Comparison of ENCODE assay signal across 9 cellular contexts in the genomic region with DNA sequence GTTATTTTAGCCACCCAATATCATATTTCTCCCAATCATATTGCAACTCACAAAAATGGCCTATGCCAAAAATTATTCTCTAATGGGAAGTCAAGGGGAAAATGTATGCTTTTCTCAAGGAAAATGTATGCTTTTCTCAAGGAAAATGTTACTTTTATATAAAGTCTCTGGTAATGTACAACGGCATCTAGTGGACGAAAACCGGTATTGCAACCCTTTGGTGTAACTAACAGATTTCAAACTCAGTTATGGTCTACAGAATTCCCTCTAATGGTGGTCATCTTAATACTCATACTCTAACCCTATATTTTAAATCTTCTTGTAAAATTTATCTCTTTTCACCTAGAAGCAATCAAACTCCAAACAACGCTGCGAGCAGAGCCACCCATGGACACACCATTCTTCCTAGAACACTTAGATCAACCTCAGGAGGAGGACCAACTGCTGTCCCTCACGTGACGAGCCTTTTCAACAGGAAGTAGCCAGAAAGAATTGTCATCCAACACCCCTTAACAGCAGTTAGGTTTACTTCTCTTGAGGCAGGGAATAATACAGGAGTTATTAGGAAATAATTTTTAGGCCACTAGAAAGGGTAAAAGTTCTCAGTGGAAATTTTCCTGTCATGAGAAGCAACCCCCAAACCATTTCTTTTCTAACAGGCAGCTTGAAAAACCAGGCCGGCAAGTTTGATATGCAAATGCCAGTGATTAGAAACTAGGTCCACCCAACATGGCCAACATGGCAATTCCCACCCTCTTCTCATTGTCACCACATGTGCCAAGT. TPM values are rescaled to one million over a fixed set of nuclear protein-coding genes. Genes with fewer than 3 reads are reported as not detected.
A peak's percentile ranks its signal among the peaks of the same experiment; 100 is the strongest.
DNase-seq lines count a peak whose midpoint lies in the region; ATAC-seq, FAIRE-seq and TF ChIP-seq lines count a peak whose summit lies in the region.
"Had no signal": no experiment of that assay in that cellular context is flagged by ENCODE, and none has a peak within 500 bp of the region (broad histone marks: within the 10 kb centered on the region; RNA-seq: fewer than 3 reads in every experiment).

No MANE protein-coding gene starts in this region.

- H3K9ac ChIP-seq in SU-DHL-6 (ENCODE audit: low read length): no peak overlapping the region

- WGBS in pancreas, 2 donors: 12 to 23% methylated on average over 8 of the region's 8 CpGs

- no peaks in the 10 kb centered on the region for H3K27me3 ChIP-seq in SU-DHL-6 (ENCODE audit: low read length)
- H3K27me3 ChIP-seq in pancreas: no peaks in the 10 kb centered on the region

- no peaks in the 10 kb centered on the region for H3K36me3 ChIP-seq in SU-DHL-6 (ENCODE audit: low read length)
- no peaks in the 10 kb centered on the region for H3K36me3 ChIP-seq in pancreas

- ATAC-seq in pancreas (peak; percentile 35 to 80 (median 60)), GM21723 (IDR thresholded peaks at IDR 0.05; ENCODE audit: unreplicated experiment) (no peak), HG02571 (IDR thresholded peaks at IDR 0.05; ENCODE audit: unreplicated experiment) (no peak)

- H2AFZ ChIP-seq in SU-DHL-6 (ENCODE audit: low read depth, low read length, severe bottlenecking): no peak overlapping the region

- FAIRE-seq in pancreas (lab: Jason Lieb, UNC): no peak

- H3K9me2 ChIP-seq in SU-DHL-6 (replicated peaks; ENCODE audit: insufficient read depth, low read length): no peaks in the 10 kb centered on the region

- CTCF ChIA-PET in HEK293T (lab: Yijun Ruan, JAX): no interaction called here

- H3K9me3 ChIP-seq in SU-DHL-6 (ENCODE audit: insufficient read depth, low read length) (no peaks in the 10 kb centered on the region), pancreas (no peaks in the 10 kb centered on the region)

- POLR2A ChIA-PET in HEK293T (lab: Yijun Ruan, JAX): no interaction called here

- DNase-seq in NCI-H748 (lab: John Stamatoyannopoulos, UW; ENCODE audit: unreplicated experiment) (peak; percentile 14), NCI-H748 treated with DMSO at 0.1 percent for 48 hours (lab: John Stamatoyannopoulos, UW) (no peak), HEK293T (ENCODE audit: extremely low spot score) (peak; percentile 26), fibroblast of gingiva (ENCODE audit: low read depth) (peak; percentile 9), pancreas (peak in 1 of 6 donors; percentile 24)
- DNase-seq: activated naive CD8-positive, alpha-beta T cell treated with anti-CD3 and anti-CD28 coated beads, Interleukin-2, amount 10 ng/mL, durations not matched to agents 7 days and 5 days had no signal

- H3K4me2 ChIP-seq in SU-DHL-6 (ENCODE audit: low read depth, low read length, poor library complexity, severe bottlenecking): no peak overlapping the region

- TF ChIP-seq CTCF in SU-DHL-6 (IDR thresholded peaks at IDR 0.05; ENCODE audit: insufficient read depth, low read length, poor library complexity, severe bottlenecking): peak; percentile 75
- TF ChIP-seq CTCF in pancreas (IDR thresholded peaks at IDR 0.05): peak; percentile 76 to 86 (median 80)

- intact Hi-C loops in pancreas (cut with DNase I): no loop called here

- no peaks in the 10 kb centered on the region for H3K79me2 ChIP-seq in SU-DHL-6 (ENCODE audit: insufficient read depth, low read length)

- no peaks in the 10 kb centered on the region; the same call in 1 of the 2 replicates for H3F3A ChIP-seq in SU-DHL-6 (ENCODE audit: insufficient read depth)

- H3K4me1 ChIP-seq in pancreas: peaks cover 0 to 5% (median 0%) of the 10 kb centered on the region in 3 donors

- H4K20me1 ChIP-seq in SU-DHL-6 (ENCODE audit: low read depth, low read length): no peaks in the 10 kb centered on the region

- H3K4me3 ChIP-seq in SU-DHL-6 (ENCODE audit: insufficient read depth, low read length, poor library complexity, severe bottlenecking) (no peak overlapping the region), pancreas (no peak overlapping the region)

- H3K27ac ChIP-seq in SU-DHL-6 (ENCODE audit: low read depth, low read length): no peak overlapping the region
- H3K27ac ChIP-seq in pancreas: no peak overlapping the region

TF ChIP-seq in HEK293T, 16 proteins besides CTCF, POLR2A, EP300 and RAD21:
- no peak for TF ChIP-seq BHLHE40 (IDR thresholded peaks at IDR 0.05; ENCODE audit: borderline replicate concordance)
- TF ChIP-seq FOXK2 (IDR thresholded peaks at IDR 0.05): no peak
- TF ChIP-seq SUZ12 (IDR thresholded peaks at IDR 0.05): no peak
- no peak for TF ChIP-seq ELF4 (IDR thresholded peaks at IDR 0.05)
- no peak for TF ChIP-seq FOXM1 (IDR thresholded peaks at IDR 0.05; ENCODE audit: borderline replicate concordance)
- TF ChIP-seq TARDBP (IDR thresholded peaks at IDR 0.05): no peak
- TF ChIP-seq SP1 (IDR thresholded peaks at IDR 0.05): no peak
- TF ChIP-seq LEF1 (IDR thresholded peaks at IDR 0.05; ENCODE audit: borderline replicate concordance): no peak
- TF ChIP-seq HDGF (IDR thresholded peaks at IDR 0.05; ENCODE audit: borderline replicate concordance): no peak
- no peak for TF ChIP-seq CTBP1 (IDR thresholded peaks at IDR 0.05; ENCODE audit: borderline replicate concordance)
- no peak for TF ChIP-seq FOXA1 (IDR thresholded peaks at IDR 0.05)
- no peak for TF ChIP-seq ARNT (IDR thresholded peaks at IDR 0.05)
- TF ChIP-seq L3MBTL2 (conservative IDR thresholded peaks at IDR 0.05): no peak
- TF ChIP-seq NFRKB (IDR thresholded peaks at IDR 0.05): no peak

RNA-seq across cellular contexts. Expression of a gene that starts 20.1 kb away (rescaled TPM):
- total RNA-seq in pancreas: under 1 TPM in 1 of 6 donors, not detected in 5; 0.20 TPM
- not detected for polyA plus RNA-seq in pancreas
- total RNA-seq: activated naive CD8-positive, alpha-beta T cell treated with anti-CD3 and anti-CD28 coated beads, Interleukin-2, amount 10 ng/mL, durations not matched to agents 7 days and 5 days had no signal

RNA-seq across cellular contexts. Expression of a gene that starts 50.0 kb away (rescaled TPM):
- not detected for total RNA-seq in pancreas
- polyA plus RNA-seq in pancreas: under 1 TPM in 1 of 2 donors, not detected in 1; 0.07 TPM
- total RNA-seq: activated naive CD8-positive, alpha-beta T cell treated with anti-CD3 and anti-CD28 coated beads, Interleukin-2, amount 10 ng/mL, durations not matched to agents 7 days and 5 days had no signal

Comparison
In these comparisons a context has a peak if more than half of its experiments do, and no peak if none do; other contexts are left out.
1. ATAC-seq: peak in pancreas (4 of 4); none in GM21723 (single experiment) and HG02571 (single experiment).